ENCODE assay signal across 8 cellular contexts in the genomic region with DNA sequence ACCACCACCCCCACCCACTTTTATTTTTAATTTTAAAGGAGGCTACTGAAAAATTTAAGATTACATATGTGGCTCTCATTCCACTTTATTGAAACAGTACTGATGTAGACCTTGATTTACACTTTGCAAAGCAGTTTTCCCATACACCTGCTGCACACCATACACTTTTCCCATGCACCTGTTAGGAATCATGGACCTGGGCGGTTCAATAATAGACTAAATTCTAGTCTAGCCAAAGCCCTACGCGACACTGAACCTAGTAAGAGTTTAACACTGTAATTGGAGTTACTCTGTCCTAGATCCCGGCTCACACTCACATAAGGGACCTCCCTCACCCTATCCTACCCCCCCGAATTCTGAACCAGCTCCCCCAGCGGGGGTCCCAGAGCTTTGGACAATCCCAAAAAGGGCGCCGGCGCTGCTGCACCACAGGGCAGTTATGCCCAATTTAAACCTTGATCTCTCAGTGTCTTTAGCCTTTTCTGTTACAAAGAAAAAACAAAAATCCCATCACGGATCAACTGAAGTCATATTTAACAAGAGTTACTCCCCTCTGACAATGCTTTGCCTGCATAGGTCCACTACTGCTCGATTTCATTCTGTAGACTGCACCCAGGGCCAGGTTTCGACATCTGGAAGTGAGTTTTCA. TPM values are rescaled to one million over a fixed set of nuclear protein-coding genes. Genes with fewer than 3 reads are reported as not detected.
DNase-seq lines count a peak whose midpoint lies in the region; ATAC-seq and TF ChIP-seq lines count a peak whose summit lies in the region.

No MANE protein-coding gene starts in this region.

- H3K4me3 Mint-ChIP-seq in activated naive CD8-positive, alpha-beta T cell treated with anti-CD3 and anti-CD28 coated beads, Interleukin-2, amount 50 U/mL, for 24 hours, result peak overlapping the region; percentile 84

- 2 to 8% methylated on average over 12 of the region's 12 CpGs for WGBS in testis, 2 donors

- H3K27me3 ChIP-seq in BLaER1 treated with 17β-estradiol and CSF1 and Interleukin-3, amounts not matched to agents 10 nM and 100 nM, result no peaks in the 10 kb centered on the region
- H3K27me3 ChIP-seq in HL-60 (ENCODE audit: insufficient read depth, poor library complexity, severe bottlenecking), result no peaks in the 10 kb centered on the region
- H3K27me3 ChIP-seq in layer of hippocampus (ENCODE audit: control insufficient read depth, insufficient read depth, low read length), result no peaks in the 10 kb centered on the region
- H3K27me3 ChIP-seq in testis, result no peaks in the 10 kb centered on the region

- TF ChIP-seq CTCF in HL-60 (IDR thresholded peaks at IDR 0.05; ENCODE audit: insufficient read depth, low read length), result no peak
- TF ChIP-seq CTCF in testis (IDR thresholded peaks at IDR 0.05), result no peak

- H3K4me1 Mint-ChIP-seq in activated naive CD8-positive, alpha-beta T cell treated with anti-CD3 and anti-CD28 coated beads, Interleukin-2, amount 50 U/mL, for 24 hours, result peaks cover 51% of the 10 kb centered on the region

- H3K27ac ChIP-seq in BLaER1 treated with 17β-estradiol and CSF1 and Interleukin-3, amounts not matched to agents 10 nM and 100 nM, result peak overlapping the region in 10 of 11 experiments; percentile 16 to 89 (median 77); a peak in 20 of 22 replicates
- peak overlapping the region; percentile 7 for H3K27ac ChIP-seq in HL-60 (replicated peaks)
- peak overlapping the region; percentile 89 for H3K27ac ChIP-seq in layer of hippocampus (ENCODE audit: low read depth, low read length)
- H3K27ac ChIP-seq in testis, result peak overlapping the region; percentile 85 to 95

- 0 out of 22 replicates have a peak, but pooled peaks cover 0 to under 1% (median 0%) of the 10 kb centered on the region in 11 experiments for H3K36me3 ChIP-seq in BLaER1 treated with 17β-estradiol and CSF1 and Interleukin-3, amounts not matched to agents 10 nM and 100 nM
- no peaks in the 10 kb centered on the region for H3K36me3 ChIP-seq in testis (ENCODE audit: low read depth, missing control alignments)

- peaks cover 5% of the 10 kb centered on the region for H3K27me3 Mint-ChIP-seq in activated naive CD8-positive, alpha-beta T cell treated with anti-CD3 and anti-CD28 coated beads, Interleukin-2, amount 50 U/mL, for 24 hours

- H3K4me1 ChIP-seq in BLaER1 treated with 17β-estradiol and CSF1 and Interleukin-3, amounts not matched to agents 10 nM and 100 nM, result peaks cover 27 to 65% (median 31%) of the 10 kb centered on the region in 10 experiments
- peaks cover 13% of the 10 kb centered on the region for H3K4me1 ChIP-seq in testis

- peaks cover 0 to 22% (median 5%) of the 10 kb centered on the region in 11 experiments; a peak in 7 of 22 replicates for H3K9me3 ChIP-seq in BLaER1 treated with 17β-estradiol and CSF1 and Interleukin-3, amounts not matched to agents 10 nM and 100 nM (replicated peaks in 1 of 11)
- no peaks in the 10 kb centered on the region for H3K9me3 ChIP-seq in testis

- H3K4me3 ChIP-seq in BLaER1 treated with 17β-estradiol and CSF1 and Interleukin-3, amounts not matched to agents 10 nM and 100 nM, result peak overlapping the region; percentile 57 to 74 (median 65)
- H3K4me3 ChIP-seq in HL-60 (replicated peaks; ENCODE audit: insufficient read depth, low read length) (peak overlapping the region; percentile 72), testis (peak overlapping the region; percentile 62 to 78)

- no peak for TF ChIP-seq POLR2A in testis (IDR thresholded peaks at IDR 0.05)

- H3K36me3 Mint-ChIP-seq in activated naive CD8-positive, alpha-beta T cell treated with anti-CD3 and anti-CD28 coated beads, Interleukin-2, amount 50 U/mL, for 24 hours (ENCODE audit: low read depth), result no peaks in the 10 kb centered on the region

- H3K4me2 ChIP-seq in BLaER1 treated with 17β-estradiol and CSF1 and Interleukin-3, amounts not matched to agents 10 nM and 100 nM, result peak overlapping the region; percentile 80 to 97 (median 94)

- no peak overlapping the region for H3K27ac Mint-ChIP-seq in activated naive CD8-positive, alpha-beta T cell treated with anti-CD3 and anti-CD28 coated beads, Interleukin-2, amount 50 U/mL, for 24 hours

- DNase-seq in HL-60 (ENCODE audit: low read depth in 1 of 2, low spot score in 1 of 2), result no peak
- no peak for DNase-seq in activated naive CD8-positive, alpha-beta T cell treated with anti-CD3 and anti-CD28 coated beads, Interleukin-2, amount 50 U/mL, for 24 hours
- no peak for DNase-seq in testis
- no peak for DNase-seq in NAMALWA (ENCODE audit: low spot score)
- no peak for DNase-seq in NCI-H524 treated with DMSO at 0.1 percent for 48 hours (lab: John Stamatoyannopoulos, UW)

- ATAC-seq in GM19467 (IDR thresholded peaks at IDR 0.05; ENCODE audit: unreplicated experiment), result peak; percentile 6
- ATAC-seq in activated naive CD8-positive, alpha-beta T cell treated with anti-CD3 and anti-CD28 coated beads, Interleukin-2, amount 50 U/mL, for 24 hours, result no peak

- H3K9ac ChIP-seq in BLaER1 treated with 17β-estradiol and CSF1 and Interleukin-3, amounts not matched to agents 10 nM and 100 nM, result peak overlapping the region; percentile 55 to 80 (median 73)

- H3K9me3 Mint-ChIP-seq in activated naive CD8-positive, alpha-beta T cell treated with anti-CD3 and anti-CD28 coated beads, Interleukin-2, amount 50 U/mL, for 24 hours, result peaks cover 4% of the 10 kb centered on the region

- H4K20me1 ChIP-seq in BLaER1 treated with 17β-estradiol and CSF1 and Interleukin-3, amounts not matched to agents 10 nM and 100 nM, result peaks cover 0 to 22% (median 13%) of the 10 kb centered on the region in 11 experiments; a peak in 10 of 22 replicates

- intact Hi-C loops in testis (cut with DNase I; ENCODE audit: low total_unique reads), result no loop called here

RNA-seq across cellular contexts. Expression of a gene that starts 2.4 kb away (rescaled TPM):
- total RNA-seq in testis, result 10 to 100 TPM; 37.6 to 44.4 TPM
- 20.1 TPM for polyA plus RNA-seq in testis (ENCODE audit: insufficient read depth, low read depth, low replicate concordance)

Comparison
In these comparisons a context has a peak if more than half of its experiments do, and no peak if none do; other contexts are left out.
1. H3K27ac ChIP-seq: peak in every context shown above with its lines; median percentile 90 in testis; 89 in layer of hippocampus; 77 in BLaER1 treated with 17β-estradiol and CSF1 and Interleukin-3, amounts not matched to agents 10 nM and 100 nM; 7 in HL-60.